Comparison of ENCODE assay signal across 8 cellular contexts in genomic region chr11:117985953-117986887, GRCh38. TPM values are rescaled to one million over a fixed set of nuclear protein-coding genes. Genes with fewer than 3 reads are reported as not detected.
A peak's percentile ranks its signal among the peaks of the same experiment; 100 is the strongest.
DNase-seq lines count a peak whose midpoint lies in the region; ATAC-seq and TF ChIP-seq lines count a peak whose summit lies in the region.

Gene IL10RA, plus strand, starts transcription at chr11:117986394. Its CDS starts 74 bp downstream, at chr11:117986468.

- peaks cover 13% of the 10 kb centered on the region for H3K36me3 Mint-ChIP-seq in natural killer cell

- H3K4me3 Mint-ChIP-seq in natural killer cell: peak within 1 kb of the TSS; percentile 99

- peak within 1 kb of the TSS; percentile 94 to 98 for H3K27ac Mint-ChIP-seq in natural killer cell

- ATAC-seq in GM18520 (IDR thresholded peaks at IDR 0.05; ENCODE audit: unreplicated experiment): peak; percentile 84
- peak; percentile 73 for ATAC-seq in HG03066 (IDR thresholded peaks at IDR 0.05; ENCODE audit: low read depth, unreplicated experiment)
- ATAC-seq in natural killer cell: peak; percentile 86 to 93 (median 89)

- intact Hi-C loops in natural killer cell (cut with micrococcal nuclease): loop anchor here (1.0 to 5.0 kb wide), 4 partner anchors 17 to 66 kb away; no protein-coding TSS in a partner anchor

- no peaks in the 10 kb centered on the region for H3K27me3 Mint-ChIP-seq in natural killer cell (ENCODE audit: low read depth in 2 of 2)

- H3K4me3 ChIP-seq in AG09309 (ENCODE audit: control insufficient read depth, low read depth, low read length): peak within 1 kb of the TSS; percentile 11

- no peak for TF ChIP-seq CTCF in AG09309 (IDR thresholded peaks at IDR 0.05; ENCODE audit: control insufficient read depth, insufficient read depth, low read depth, low read length, missing control alignments)
- no peak for TF ChIP-seq CTCF in natural killer cell (IDR thresholded peaks at IDR 0.05)

- no peak for DNase-seq in AG09309 (ENCODE audit: low read depth)
- peak; percentile 95 for DNase-seq in NCI-H526 treated with DMSO at 0.1 percent for 48 hours (lab: John Stamatoyannopoulos, UW)
- DNase-seq in activated T-cell treated with anti-CD3 and anti-CD28 coated beads for 4 hours: peak; percentile 74
- DNase-seq in fibroblast of gingiva (ENCODE audit: low read depth): peak; percentile 14
- peak; percentile 92 for DNase-seq in natural killer cell
- peak; percentile 53 to 81 (median 76) for DNase-seq in stimulated activated naive CD4-positive, alpha-beta T cell (lab: John Stamatoyannopoulos, UW)

- H3K9me3 Mint-ChIP-seq in natural killer cell: no peaks in the 10 kb centered on the region

- H3K4me1 Mint-ChIP-seq in natural killer cell: peaks cover 78 to 80% of the 10 kb centered on the region in 2 donors

RNA-seq across cellular contexts. Expression of gene IL10RA, which starts in this region (rescaled TPM):
- 100 to 1,000 TPM; 263 to 286 (median 268) TPM for total RNA-seq in natural killer cell
